Comparison of ENCODE assay signal across 1 cellular context in the genomic region with DNA sequence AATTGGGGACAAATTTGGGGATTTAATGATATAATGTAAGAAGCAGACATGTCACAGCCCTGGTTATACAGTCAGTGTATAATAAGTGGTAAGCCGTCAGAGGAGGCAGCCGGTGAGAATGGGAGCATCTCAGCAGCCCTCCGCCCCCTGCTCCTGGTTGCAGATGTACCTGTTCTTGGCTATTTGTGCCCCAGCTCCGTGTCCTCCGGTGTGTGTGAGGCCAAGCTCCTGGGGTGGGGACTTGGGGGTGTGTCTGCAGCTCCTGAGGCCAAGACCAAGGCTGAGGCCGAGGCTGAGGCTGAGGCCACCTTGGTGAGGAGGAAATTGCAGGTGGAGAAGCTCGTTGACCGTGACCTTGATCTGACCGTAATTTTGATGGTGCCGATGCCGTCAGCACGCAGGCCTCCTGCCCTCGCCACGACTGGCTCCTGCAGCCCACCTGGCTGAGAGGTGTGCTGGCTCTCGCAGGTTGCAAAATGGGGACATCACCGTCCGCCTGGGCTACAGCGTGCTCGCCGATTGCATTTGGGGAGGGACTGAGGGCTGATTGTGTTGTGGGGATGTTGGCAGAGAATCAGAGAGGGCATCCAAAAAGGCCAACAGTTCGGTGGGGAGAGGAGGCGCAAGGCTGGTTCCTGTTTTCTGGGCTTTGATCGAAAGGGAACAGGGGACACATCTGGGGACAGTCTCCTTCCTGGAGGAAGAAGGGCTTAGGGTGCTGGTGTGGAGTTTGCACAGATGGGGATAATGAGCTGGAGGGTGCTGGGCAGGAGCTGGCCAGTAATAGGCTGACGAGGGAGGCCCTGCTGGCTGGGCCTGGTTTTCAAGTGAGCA.
TF ChIP-seq lines count a peak whose summit lies in the region.

No MANE protein-coding gene starts in this region.

TF ChIP-seq in IMR-90, 13 proteins besides CTCF, POLR2A, EP300 and RAD21 (continued from another document):
- TF ChIP-seq, protein P1, sequence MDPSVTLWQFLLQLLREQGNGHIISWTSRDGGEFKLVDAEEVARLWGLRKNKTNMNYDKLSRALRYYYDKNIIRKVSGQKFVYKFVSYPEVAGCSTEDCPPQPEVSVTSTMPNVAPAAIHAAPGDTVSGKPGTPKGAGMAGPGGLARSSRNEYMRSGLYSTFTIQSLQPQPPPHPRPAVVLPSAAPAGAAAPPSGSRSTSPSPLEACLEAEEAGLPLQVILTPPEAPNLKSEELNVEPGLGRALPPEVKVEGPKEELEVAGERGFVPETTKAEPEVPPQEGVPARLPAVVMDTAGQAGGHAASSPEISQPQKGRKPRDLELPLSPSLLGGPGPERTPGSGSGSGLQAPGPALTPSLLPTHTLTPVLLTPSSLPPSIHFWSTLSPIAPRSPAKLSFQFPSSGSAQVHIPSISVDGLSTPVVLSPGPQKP (IDR thresholded peaks at IDR 0.05; ENCODE audit: borderline replicate concordance, low read depth, low read length) = no peak
- TF ChIP-seq CHD1 (IDR thresholded peaks at IDR 0.05; ENCODE audit: low read depth, low read length) (no peak), NFE2L2 (IDR thresholded peaks at IDR 0.05; ENCODE audit: low read depth, low read length) (no peak), RFX5 (IDR thresholded peaks at IDR 0.05; ENCODE audit: low read depth, low read length) (no peak), SMC3 (IDR thresholded peaks at IDR 0.05; ENCODE audit: low read depth, low read length) (no peak), MXI1 (IDR thresholded peaks at IDR 0.05; ENCODE audit: borderline replicate concordance, low read depth, low read length) (no peak), RCOR1 (IDR thresholded peaks at IDR 0.05; ENCODE audit: insufficient replicate concordance, low read length) (no peak), BHLHE40 (IDR thresholded peaks at IDR 0.05; ENCODE audit: low read depth, low read length) (no peak)
